In genomic region chr9:121604654-121605053, GRCh38 we compare ENCODE assay signal across 26 cellular contexts. TPM values are rescaled to one million over a fixed set of nuclear protein-coding genes. Genes with fewer than 3 reads are reported as not detected.
DNase-seq lines count a peak whose midpoint lies in the region; ATAC-seq and TF ChIP-seq lines count a peak whose summit lies in the region.
"Had no signal": no experiment of that assay in that cellular context is flagged by ENCODE, and none has a peak within 500 bp of the region (broad histone marks: within the 10 kb centered on the region; RNA-seq: fewer than 3 reads in every experiment).

No MANE protein-coding gene starts in this region.

- H3K23ac ChIP-seq in mesendoderm (ENCODE audit: low read length) = no peak overlapping the region

- peaks cover 30% of the 10 kb centered on the region for H3K27me3 Mint-ChIP-seq in brain

- WGBS in heart left ventricle, 4 donors = 52 to 69% (median 63%) methylated on average over 8 of the region's 8 CpGs
- WGBS in mesendoderm (ENCODE audit: extremely low coverage, insufficient coverage, low lambda C conversion rate) = no CpG with 5 or more reads among the region's 8 CpGs

- peaks cover 52% of the 10 kb centered on the region for H3K4me1 Mint-ChIP-seq in brain

- no peaks in the 10 kb centered on the region for H3K79me1 ChIP-seq in mesendoderm (ENCODE audit: low read length)

- TF ChIP-seq CTCF in heart left ventricle (IDR thresholded peaks at IDR 0.05) = no peak
- TF ChIP-seq CTCF in brain (conservative IDR thresholded peaks at IDR 0.05) = no peak

- no peaks in the 10 kb centered on the region for H3K36me3 Mint-ChIP-seq in brain
- H3K36me3 Mint-ChIP-seq: CD4-positive, alpha-beta memory T cell had no signal

- H3K9me3 Mint-ChIP-seq in brain = peaks cover 0 to 1% (median 0%) of the 10 kb centered on the region in 5 experiments
- H3K9me3 Mint-ChIP-seq: activated CD4-positive, alpha-beta memory T cell treated with anti-CD3 and anti-CD28 coated beads, Interleukin-2, amount 10 ng/mL, durations not matched to agents 7 days and 5 days; activated T-helper 1 cell treated with anti-CD3 and anti-CD28 coated beads, Interleukin-12 subunit alpha, Interleukin-12 subunit beta, Interleukin-2, Interleukin-4 antibody, amounts not matched to agents 30 ng/mL and 10 ng/mL and 1 ng/mL, durations not matched to agents 14 hours and 24 hours and 36 hours had no signal

- no peak overlapping the region for H3K18ac ChIP-seq in mesendoderm (ENCODE audit: low read length)

- no peak overlapping the region for H2BK5ac ChIP-seq in mesendoderm (ENCODE audit: low read length)

- H3K27ac Mint-ChIP-seq in brain = peak overlapping the region in 4 of 5 experiments; percentile 44 to 95 (median 88)
- H3K27ac Mint-ChIP-seq: activated CD4-positive, alpha-beta memory T cell treated with anti-CD3 and anti-CD28 coated beads, Interleukin-2, amount 10 ng/mL, durations not matched to agents 7 days and 5 days; activated T-helper 1 cell treated with anti-CD3 and anti-CD28 coated beads, Interleukin-12 subunit alpha, Interleukin-12 subunit beta, Interleukin-2, Interleukin-4 antibody, amounts not matched to agents 30 ng/mL and 10 ng/mL and 1 ng/mL, durations not matched to agents 14 hours and 24 hours and 36 hours; CD4-positive, alpha-beta memory T cell; naive thymus-derived CD4-positive, alpha-beta T cell had no signal

- no peak overlapping the region for H3K9ac ChIP-seq in mesendoderm (ENCODE audit: low read length)
- peak overlapping the region; percentile 17 to 80 (median 45) for H3K9ac ChIP-seq in skeletal muscle tissue (ENCODE audit: low read depth in 1 of 3, low read length in 3 of 3)
- H3K9ac ChIP-seq: KMS-11 had no signal

- peak overlapping the region in 3 of 5 experiments; percentile 36 to 87 (median 64) for H3K4me3 Mint-ChIP-seq in brain
- H3K4me3 Mint-ChIP-seq: activated CD4-positive, alpha-beta memory T cell treated with anti-CD3 and anti-CD28 coated beads, Interleukin-2, amount 10 ng/mL, durations not matched to agents 7 days and 5 days; activated T-helper 1 cell treated with anti-CD3 and anti-CD28 coated beads, Interleukin-12 subunit alpha, Interleukin-12 subunit beta, Interleukin-2, Interleukin-4 antibody, amounts not matched to agents 30 ng/mL and 10 ng/mL and 1 ng/mL, durations not matched to agents 14 hours and 24 hours and 36 hours; CD4-positive, alpha-beta memory T cell; naive thymus-derived CD4-positive, alpha-beta T cell had no signal

- ATAC-seq in heart left ventricle = no peak
- no peak for ATAC-seq in HG02588 (IDR thresholded peaks at IDR 0.05; ENCODE audit: unreplicated experiment)

- H4K8ac ChIP-seq in mesendoderm (ENCODE audit: low read depth, low read length) = no peak overlapping the region

- H3K56ac ChIP-seq in mesendoderm (ENCODE audit: low read length) = peak overlapping the region; percentile 58

- no peak overlapping the region for H4K5ac ChIP-seq in mesendoderm (ENCODE audit: low read length)

- no peak overlapping the region for H3K4ac ChIP-seq in mesendoderm (ENCODE audit: low read depth, low read length)

- H3K27ac ChIP-seq in heart left ventricle = peak overlapping the region; percentile 10 to 75 (median 58)
- H3K27ac ChIP-seq in mesendoderm (ENCODE audit: low read depth, low read length) = no peak overlapping the region
- H3K27ac ChIP-seq in skeletal muscle tissue (ENCODE audit: low read depth, low read length) = peak overlapping the region; percentile 76
- H3K27ac ChIP-seq: brain microvascular endothelial cell, epithelial cell of prostate, KMS-11, left lung had no signal

- no peaks in the 10 kb centered on the region for H3K79me2 ChIP-seq in mesendoderm (ENCODE audit: control insufficient read depth, insufficient read depth, low read length)

- H3K9me3 ChIP-seq in heart left ventricle (no peaks in the 10 kb centered on the region), skeletal muscle tissue (ENCODE audit: control insufficient read depth in 3 of 3, low read length in 3 of 3) (no peaks in the 10 kb centered on the region)
- H3K9me3 ChIP-seq: left lung had no signal

- no peak for TF ChIP-seq POLR2A in heart left ventricle (IDR thresholded peaks at IDR 0.05)

- no peaks in the 10 kb centered on the region for H3K36me3 ChIP-seq in heart left ventricle
- no peaks in the 10 kb centered on the region for H3K36me3 ChIP-seq in mesendoderm (ENCODE audit: control insufficient read depth, insufficient read depth, low read length)
- no peaks in the 10 kb centered on the region for H3K36me3 ChIP-seq in skeletal muscle tissue (ENCODE audit: control insufficient read depth in 3 of 3, insufficient read depth in 3 of 3, low read length in 3 of 3)
- H3K36me3 ChIP-seq: brain microvascular endothelial cell, left lung had no signal

- peaks cover 0 to 9% (median 0%) of the 10 kb centered on the region in 9 donors for H3K27me3 ChIP-seq in heart left ventricle
- H3K27me3 ChIP-seq in mesendoderm (ENCODE audit: insufficient read depth, low read length, poor library complexity) = peaks cover 5% of the 10 kb centered on the region
- H3K27me3 ChIP-seq in skeletal muscle tissue (ENCODE audit: control insufficient read depth in 3 of 3, insufficient read depth in 3 of 3, low read length in 3 of 3) = no peaks in the 10 kb centered on the region

- H3K4me2 ChIP-seq in mesendoderm (ENCODE audit: low read length) = no peak overlapping the region
- H3K4me2 ChIP-seq: KMS-11 had no signal

- intact Hi-C loops in heart left ventricle (cut with DNase I) = loop anchor here in 5 of 10 donors (5.0 kb wide), 2 partner anchors 37 to 52 kb away; no protein-coding TSS in a partner anchor
- intact Hi-C loops in cardiac septum (cut with DNase I) = loop anchor here (5.0 kb wide), 1 partner anchor 48 kb away; the partner anchor contains the start of gene DAB2IP

- DNase-seq in heart left ventricle (no peak), cardiac septum (ENCODE audit: low spot score) (no peak), mesendoderm (no peak), RPMI8226 (no peak), NCI-H82 (lab: John Stamatoyannopoulos, UW) (no peak)
- DNase-seq: 8988T; activated CD4-positive, alpha-beta memory T cell treated with anti-CD3 and anti-CD28 coated beads, Interleukin-2, amount 10 ng/mL, durations not matched to agents 7 days and 5 days; activated CD8-positive, alpha-beta memory T cell treated with anti-CD3 and anti-CD28 coated beads, Interleukin-2, amount 50 U/mL, for 4 hours; activated naive CD4-positive, alpha-beta T cell treated with Interleukin-2 at 50 U/mL for 16 hours; brain microvascular endothelial cell; CD4-positive, alpha-beta memory T cell; effector CD8-positive, alpha-beta T cell; naive thymus-derived CD4-positive, alpha-beta T cell; NCI-H1417; NCI-H524 treated with DMSO at 0.1 percent for 48 hours; NK-92 treated with Interleukin-12 subunit alpha and Interleukin-12 subunit beta, amount 100 ng/mL, for 24 hours; stimulated activated CD4-positive, alpha-beta T cell treated with anti-CD3 and anti-CD28 coated beads, Interleukin-1b, Interleukin-23, amount 100 ng/mL, for 48 hours; stimulated activated naive CD4-positive, alpha-beta T cell treated with Interleukin-2 at 50 U/mL for 16 hours; T-helper 2 cell had no signal

- H3K4me1 ChIP-seq in heart left ventricle (peaks cover 27 to 86% (median 73%) of the 10 kb centered on the region in 12 donors), mesendoderm (ENCODE audit: control insufficient read depth, low read depth, low read length) (peaks cover 9% of the 10 kb centered on the region), skeletal muscle tissue (ENCODE audit: control insufficient read depth in 3 of 3, insufficient read depth in 3 of 3, low read length in 3 of 3) (peaks cover 78 to 89% (median 89%) of the 10 kb centered on the region in 3 donors)

- no peak overlapping the region for H2BK120ac ChIP-seq in mesendoderm (ENCODE audit: low read depth, low read length)

- H2AK5ac ChIP-seq in mesendoderm (ENCODE audit: low read length) = no peak overlapping the region

- H2BK15ac ChIP-seq in mesendoderm (replicated peaks; ENCODE audit: low read depth) = no peak overlapping the region

- H3K4me3 ChIP-seq in heart left ventricle (no peak overlapping the region), mesendoderm (ENCODE audit: low read length) (no peak overlapping the region), skeletal muscle tissue (ENCODE audit: low read length in 3 of 3) (peak overlapping the region in 2 of 3 donors; percentile 34 to 52)
- H3K4me3 ChIP-seq: left lung had no signal

RNA-seq across cellular contexts. Expression of gene DAB2IP, which starts 46.8 kb away (rescaled TPM):
- total RNA-seq in heart left ventricle = 100 to 1,000 TPM in 1 of 9 donors, 10 to 100 TPM in 8; 45.0 to 103 (median 54.2) TPM
- polyA plus RNA-seq in heart left ventricle = 10 to 100 TPM; 30.9 to 40.4 TPM
- 60.3 TPM for total RNA-seq in cardiac septum
- polyA plus RNA-seq in brain (ENCODE audit: insufficient read depth, low read depth, low replicate concordance) = 33.1 TPM
- polyA plus RNA-seq in mesendoderm (2013, experiment 1 of 2) = 21.8 TPM
- polyA plus RNA-seq in mesendoderm (2013, experiment 2 of 2) = 21.4 TPM
- total RNA-seq in skeletal muscle tissue = 12.5 TPM
- total RNA-seq: activated CD4-positive, alpha-beta memory T cell treated with anti-CD3 and anti-CD28 coated beads, Interleukin-2, amount 10 ng/mL, durations not matched to agents 7 days and 5 days; activated T-helper 1 cell treated with anti-CD3 and anti-CD28 coated beads, Interleukin-12 subunit alpha, Interleukin-12 subunit beta, Interleukin-2, Interleukin-4 antibody, amounts not matched to agents 30 ng/mL and 10 ng/mL and 1 ng/mL, durations not matched to agents 14 hours and 24 hours and 36 hours; CD4-positive, alpha-beta memory T cell had no signal
- polyA plus RNA-seq: CD4-positive, alpha-beta memory T cell; naive thymus-derived CD4-positive, alpha-beta T cell had no signal

Comparison
In these comparisons a context has a peak if more than half of its experiments do, and no peak if none do; other contexts are left out.
1. H3K4me3 ChIP-seq: peak in skeletal muscle tissue (2 of 3); none in heart left ventricle (0 of 12) and mesendoderm (single experiment).